In genomic region chr13:44116562-44117315, GRCh38 we compare ENCODE assay signal across 1 cellular context.
TF ChIP-seq lines count a peak whose summit lies in the region.

No MANE protein-coding gene starts in this region.

TF ChIP-seq in SK-N-SH treated with all-trans-retinoic acid at 6 μM for 48 hours, 23 proteins besides CTCF, POLR2A, EP300 and RAD21 (continued from another document):
- no peak for TF ChIP-seq BACH2 (CRISPR knock-in tag; IDR thresholded peaks at IDR 0.05; ENCODE audit: borderline replicate concordance)
- no peak for TF ChIP-seq TSHZ2 (CRISPR knock-in tag; IDR thresholded peaks at IDR 0.05)
- no peak for TF ChIP-seq ZNF565 (CRISPR knock-in tag; conservative IDR thresholded peaks at IDR 0.05; ENCODE audit: low read depth)
- no peak for TF ChIP-seq ZNF70 (CRISPR knock-in tag; IDR thresholded peaks at IDR 0.05)
